9 cellular contexts compared by ENCODE assay signal in the genomic region with DNA sequence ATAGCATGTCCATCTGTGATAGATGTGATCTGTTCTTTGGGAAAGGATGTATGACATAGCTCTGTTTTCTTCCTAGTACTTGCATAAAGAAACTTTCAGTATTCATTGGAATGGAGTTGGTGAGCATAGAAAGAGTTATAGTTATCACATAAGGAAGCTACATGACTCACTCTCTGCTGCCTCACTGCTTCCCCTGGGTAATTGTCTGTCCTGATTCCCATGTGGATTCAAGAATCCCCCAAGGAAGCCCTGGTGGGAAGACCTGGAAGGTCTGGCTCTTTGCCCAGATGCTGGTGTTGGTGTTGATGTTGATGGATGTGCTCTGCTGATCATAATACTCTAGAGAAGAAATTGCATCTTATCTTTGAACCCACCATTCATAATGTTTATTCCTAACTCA.
DNase-seq lines count a peak whose midpoint lies in the region; ATAC-seq and TF ChIP-seq lines count a peak whose summit lies in the region.
"Had no signal": no experiment of that assay in that cellular context is flagged by ENCODE, and none has a peak within 500 bp of the region (broad histone marks: within the 10 kb centered on the region; RNA-seq: fewer than 3 reads in every experiment).

No MANE protein-coding gene starts in this region.

- H3K4me3 ChIP-seq in fibroblast of the aortic adventitia (ENCODE audit: low read depth, low read length): no peak overlapping the region

- DNase-seq in A172 (ENCODE audit: low spot score) (peak; percentile 94), GM03348 (ENCODE audit: low spot score) (peak; percentile 77), SK-MEL-5 (ENCODE audit: low read depth, low spot score) (peak; percentile 98), fibroblast of the aortic adventitia (ENCODE audit: low read depth) (peak; percentile 88), sciatic nerve (ENCODE audit: low spot score) (no peak), NCI-H187 treated with DMSO at 0.1 percent for 48 hours (lab: John Stamatoyannopoulos, UW) (no peak)
- no peak for DNase-seq in effector CD8-positive, alpha-beta T cell (lab: John Stamatoyannopoulos, UW)
- DNase-seq: activated CD4-positive, alpha-beta T cell treated with anti-CD3 and anti-CD28 coated beads for 1 hour had no signal

- intact Hi-C loops in sciatic nerve (cut with DNase I): no loop called here

- ATAC-seq in sciatic nerve: no peak
- ATAC-seq in GM21786 (IDR thresholded peaks at IDR 0.05; ENCODE audit: unreplicated experiment): no peak

- in situ Hi-C loops in SK-MEL-5 (cut with HindIII; ENCODE audit: low pct_unique_long_range_greater_than_20kb, low sequenced_read_pairs): no loop called here

- TF ChIP-seq CTCF in fibroblast of the aortic adventitia (IDR thresholded peaks at IDR 0.05; ENCODE audit: insufficient read depth, low read length): no peak

Comparison
In these comparisons a context has a peak if more than half of its experiments do, and no peak if none do; other contexts are left out.
1. DNase-seq: peak in A172 (single experiment), GM03348 (single experiment), SK-MEL-5 (single experiment) and fibroblast of the aortic adventitia (single experiment); none in effector CD8-positive, alpha-beta T cell (single experiment), sciatic nerve (single experiment) and NCI-H187 treated with DMSO at 0.1 percent for 48 hours (single experiment).